ENCODE assay signal across 1 cellular context in genomic region chrX:103640401-103641155, GRCh38.
A peak's percentile ranks its signal among the peaks of the same experiment; 100 is the strongest.
TF ChIP-seq lines count a peak whose summit lies in the region.

No MANE protein-coding gene starts in this region.

TF ChIP-seq in SK-N-SH, 30 proteins besides CTCF, POLR2A, EP300 and RAD21:
- TF ChIP-seq JUND (IDR thresholded peaks at IDR 0.05): peak; percentile 18; the same call in 1 of the 2 replicates
- TF ChIP-seq MEF2A (IDR thresholded peaks at IDR 0.05; ENCODE audit: borderline replicate concordance, low read depth): no peak
- TF ChIP-seq RXRA (IDR thresholded peaks at IDR 0.05; ENCODE audit: borderline replicate concordance, low read depth): no peak
- no peak for TF ChIP-seq GABPA (IDR thresholded peaks at IDR 0.05; ENCODE audit: low read depth)
- TF ChIP-seq FOSL2 (IDR thresholded peaks at IDR 0.05; ENCODE audit: borderline replicate concordance, low read depth): peak; percentile 42; the same call in 1 of the 2 replicates
